23 cellular contexts compared by ENCODE assay signal in the genomic region with DNA sequence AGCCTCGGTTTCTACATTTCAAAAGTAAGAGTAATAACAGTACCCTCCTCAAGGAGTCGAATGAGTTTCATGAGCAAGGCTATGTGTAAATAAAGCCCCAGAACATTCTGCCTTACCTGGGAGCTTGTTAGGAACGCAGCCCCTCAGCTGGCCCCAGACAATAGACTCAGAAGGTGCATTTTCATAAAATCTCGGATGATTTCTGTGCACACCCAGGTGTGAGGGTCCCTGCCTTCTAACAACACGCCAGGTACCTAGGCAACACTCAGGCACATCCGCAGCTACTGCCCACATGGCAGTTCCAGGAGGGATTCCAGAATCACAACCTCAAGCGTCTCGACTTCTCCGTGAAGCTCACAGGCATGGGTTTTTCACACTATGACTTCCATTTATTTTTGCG.
"Had no signal": no experiment of that assay in that cellular context is flagged by ENCODE, and none has a peak within 500 bp of the region (broad histone marks: within the 10 kb centered on the region; RNA-seq: fewer than 3 reads in every experiment).

No MANE protein-coding gene starts in this region.

- H3K4me1 ChIP-seq: colonic mucosa, esophagus squamous epithelium, foreskin keratinocyte, gastrocnemius medialis, heart right ventricle had no signal

- H3K36me3 ChIP-seq: colonic mucosa, esophagus muscularis mucosa, esophagus squamous epithelium, gastrocnemius medialis, gastroesophageal sphincter, heart right ventricle had no signal

- H3K4me3 Mint-ChIP-seq: dendritic cell treated with granulocyte-macrophage colony-stimulating factor and Interleukin-4, amounts not matched to agents 40 ng/mL and 50 ng/mL, for 4 days; effector memory CD8-positive, alpha-beta T cell; endodermal cell had no signal

- H3K27me3 Mint-ChIP-seq: dendritic cell treated with granulocyte-macrophage colony-stimulating factor and Interleukin-4, amounts not matched to agents 40 ng/mL and 50 ng/mL, for 4 days had no signal

- H3K4me3 ChIP-seq: colonic mucosa, coronary artery, dorsolateral prefrontal cortex, esophagus muscularis mucosa, esophagus squamous epithelium, gastrocnemius medialis, gastroesophageal sphincter, heart right ventricle had no signal

- DNase-seq: colonic mucosa; cortex of kidney; dermis blood vessel endothelial cell; dorsolateral prefrontal cortex; effector CD4-positive, alpha-beta T cell; effector CD8-positive, alpha-beta T cell; effector memory CD4-positive, alpha-beta T cell; effector memory CD8-positive, alpha-beta T cell; endodermal cell; erythroblast; esophagus squamous epithelium; foreskin fibroblast; foreskin keratinocyte; foreskin melanocyte; gastrocnemius medialis; glutamatergic neuron; heart right ventricle had no signal

- H3K27ac Mint-ChIP-seq: dendritic cell treated with granulocyte-macrophage colony-stimulating factor and Interleukin-4, amounts not matched to agents 40 ng/mL and 50 ng/mL, for 4 days; effector memory CD8-positive, alpha-beta T cell; endodermal cell had no signal

- H3K9me3 ChIP-seq: colonic mucosa, esophagus muscularis mucosa, gastrocnemius medialis, gastroesophageal sphincter had no signal

- H3K27me3 ChIP-seq: colonic mucosa, esophagus muscularis mucosa, esophagus squamous epithelium, foreskin keratinocyte, gastrocnemius medialis, gastroesophageal sphincter had no signal

- ATAC-seq: effector memory CD8-positive, alpha-beta T cell; esophagus mucosa; foreskin keratinocyte; gastrocnemius medialis; gastroesophageal sphincter; heart right ventricle had no signal

- H3K4me1 Mint-ChIP-seq: endodermal cell had no signal

- H3K27ac ChIP-seq: colonic mucosa, coronary artery, dorsolateral prefrontal cortex, epithelial cell of prostate, esophagus muscularis mucosa, esophagus squamous epithelium, foreskin keratinocyte, gastrocnemius medialis, gastroesophageal sphincter, heart right ventricle had no signal
